Comparison of ENCODE assay signal across 8 cellular contexts in genomic region chr11:63683133-63683991, GRCh38. TPM values are rescaled to one million over a fixed set of nuclear protein-coding genes. Genes with fewer than 3 reads are reported as not detected.
DNase-seq lines count a peak whose midpoint lies in the region; ATAC-seq and TF ChIP-seq lines count a peak whose summit lies in the region.

No MANE protein-coding gene starts in this region.

- H2BK15ac ChIP-seq in mesenchymal stem cell (ENCODE audit: low read depth, poor library complexity, severe bottlenecking): no peak overlapping the region

- ATAC-seq in HG02571 (IDR thresholded peaks at IDR 0.05; ENCODE audit: unreplicated experiment) (no peak), HG02588 (IDR thresholded peaks at IDR 0.05; ENCODE audit: unreplicated experiment) (no peak)

- no peaks in the 10 kb centered on the region for H3K27me3 ChIP-seq in mesenchymal stem cell (ENCODE audit: control insufficient read depth in 1 of 2, insufficient read depth in 1 of 2, low read length in 2 of 2)

- no peak overlapping the region for H3K23ac ChIP-seq in mesenchymal stem cell (ENCODE audit: low read length in 2 of 2)

- peak overlapping the region; percentile 89 for H3K9ac ChIP-seq in mesenchymal stem cell (ENCODE audit: low read length)

- H3K27ac ChIP-seq in angular gyrus (ENCODE audit: low read depth, low read length): peak overlapping the region; percentile 95
- H3K27ac ChIP-seq in mesenchymal stem cell (ENCODE audit: low read length, poor library complexity, severe bottlenecking): peak overlapping the region; percentile 17

- H3K36me3 ChIP-seq in mesenchymal stem cell (ENCODE audit: control insufficient read depth in 1 of 2, insufficient read depth in 2 of 2, low read depth in 1 of 2, low read length in 2 of 2): no peaks in the 10 kb centered on the region

- no peak for TF ChIP-seq CTCF in AG10803 (conservative IDR thresholded peaks at IDR 0.05; ENCODE audit: low read length)

- H2AK5ac ChIP-seq in mesenchymal stem cell (ENCODE audit: low read length, severe bottlenecking): no peak overlapping the region

- no peaks in the 10 kb centered on the region for H3K9me3 ChIP-seq in mesenchymal stem cell (ENCODE audit: control insufficient read depth, low read length)

- no peak overlapping the region for H2BK120ac ChIP-seq in mesenchymal stem cell (ENCODE audit: low read depth, low read length)

- DNase-seq in AG10803 (ENCODE audit: low read depth) (peak; percentile 50), HT1080 (ENCODE audit: low read depth) (peak; percentile 6), mesenchymal stem cell (no peak), kidney tubule cell (ENCODE audit: low spot score) (no peak), GM19240 (ENCODE audit: insufficient read length, low spot score) (no peak)

- H4K91ac ChIP-seq in mesenchymal stem cell (ENCODE audit: low read length): no peak overlapping the region

- no peak overlapping the region for H2BK5ac ChIP-seq in mesenchymal stem cell (ENCODE audit: low read depth, low read length, poor library complexity, severe bottlenecking)

- 100% methylated on average over 1 of the region's 8 CpGs for WGBS in mesenchymal stem cell

- peaks cover 3% of the 10 kb centered on the region for H3K4me1 ChIP-seq in mesenchymal stem cell (ENCODE audit: control insufficient read depth, insufficient read depth, low read depth, low read length)

- no peak overlapping the region for H4K8ac ChIP-seq in mesenchymal stem cell (ENCODE audit: low read length)

- H3K4me2 ChIP-seq in mesenchymal stem cell (ENCODE audit: low read length, poor library complexity, severe bottlenecking): peak overlapping the region; percentile 36

- no peaks in the 10 kb centered on the region for H3K79me1 ChIP-seq in mesenchymal stem cell (replicated peaks; ENCODE audit: low read length, poor library complexity, severe bottlenecking)

- H3K4me3 ChIP-seq in AG10803 (ENCODE audit: low read length): peak overlapping the region; percentile 97
- H3K4me3 ChIP-seq in mesenchymal stem cell (ENCODE audit: insufficient read depth in 1 of 2, low read depth in 1 of 2, low read length in 2 of 2): peak overlapping the region in 1 of 2 experiments; percentile 97

- no peak overlapping the region for H2BK12ac ChIP-seq in mesenchymal stem cell (ENCODE audit: low read length in 2 of 2)

- H2AFZ ChIP-seq in mesenchymal stem cell (ENCODE audit: low read depth, low read length): no peak overlapping the region

- H3K18ac ChIP-seq in mesenchymal stem cell (ENCODE audit: low read depth in 1 of 2, low read length in 2 of 2): no peak overlapping the region

- no peak overlapping the region for H3K14ac ChIP-seq in mesenchymal stem cell (ENCODE audit: low read length in 2 of 2)

- no peak overlapping the region for H3K4ac ChIP-seq in mesenchymal stem cell (ENCODE audit: low read depth in 1 of 2, low read length in 2 of 2)

RNA-seq across cellular contexts. Expression of gene RTN3, which starts 2.1 kb away (rescaled TPM):
- total RNA-seq in HT1080 (2014; rRNA removed; shearing (Covaris generic)): 37.1 and 53.6 TPM in 2 replicates
- polyA plus RNA-seq in HT1080 (2015; cell fraction: cytosol; rRNA removed): 99.8 and 110 TPM in 2 replicates
- polyA plus RNA-seq in HT1080 (2015; cell fraction: nucleus; rRNA removed): 83.9 and 88.2 TPM in 2 replicates
- polyA plus RNA-seq in mesenchymal stem cell (2013, experiment 1 of 2): 116 TPM
- polyA plus RNA-seq in mesenchymal stem cell (2013, experiment 2 of 2): 117 TPM

RNA-seq across cellular contexts. Expression of gene ATL3, which starts 12.2 kb away (rescaled TPM):
- 17.6 and 21.1 TPM in 2 replicates for total RNA-seq in HT1080 (2014; rRNA removed; shearing (Covaris generic))
- polyA plus RNA-seq in HT1080 (2015; cell fraction: cytosol; rRNA removed): 19.2 and 22.9 TPM in 2 replicates
- 24.1 and 28.1 TPM in 2 replicates for polyA plus RNA-seq in HT1080 (2015; cell fraction: nucleus; rRNA removed)
- polyA plus RNA-seq in mesenchymal stem cell (2013, experiment 1 of 2): 26.4 TPM
- polyA plus RNA-seq in mesenchymal stem cell (2013, experiment 2 of 2): 27.0 TPM

Comparison
In these comparisons a context has a peak if more than half of its experiments do, and no peak if none do; other contexts are left out.
1. DNase-seq: peak in AG10803 (single experiment) and HT1080 (single experiment); none in mesenchymal stem cell (single experiment), kidney tubule cell (single experiment) and GM19240 (single experiment).